In the genomic region with DNA sequence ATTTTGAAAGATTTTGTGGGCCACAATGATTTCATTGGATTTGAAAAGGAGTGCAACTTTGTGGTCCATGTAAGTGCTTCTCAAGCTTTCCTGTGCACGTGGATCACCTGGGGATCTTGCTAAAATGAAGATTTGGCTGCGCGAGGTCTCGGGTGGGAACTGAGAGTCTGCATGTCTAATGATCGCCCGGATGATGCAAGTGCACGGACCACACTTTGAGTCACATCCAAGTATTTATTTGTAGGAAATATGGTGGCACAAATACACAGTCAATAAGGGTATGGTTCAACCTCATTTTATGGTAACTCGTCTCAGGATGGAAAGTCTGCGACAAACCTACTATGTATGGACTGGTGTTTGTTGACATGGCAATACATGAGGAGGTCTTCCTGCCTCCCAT, we compare ENCODE assay signal across 38 cellular contexts. TPM values are rescaled to one million over a fixed set of nuclear protein-coding genes. Genes with fewer than 3 reads are reported as not detected.
"Had no signal": no experiment of that assay in that cellular context is flagged by ENCODE, and none has a peak within 500 bp of the region (broad histone marks: within the 10 kb centered on the region; RNA-seq: fewer than 3 reads in every experiment).

No MANE protein-coding gene starts in this region.

- H3K9me3 ChIP-seq: adrenal gland, body of pancreas, breast epithelium had no signal

- H3K27ac Mint-ChIP-seq: activated B cell treated with CpG ODN at 0.5 μM for 24 hours; activated CD4-positive, alpha-beta memory T cell treated with anti-CD3 and anti-CD28 coated beads for 36 hours; activated CD4-positive, alpha-beta T cell treated with anti-CD3 and anti-CD28 coated beads, Interleukin-2, amount 10 ng/mL, durations not matched to agents 24 days and 14 days; activated CD8-positive, alpha-beta T cell treated with anti-CD3 and anti-CD28 coated beads for 36 hours; activated naive CD4-positive, alpha-beta T cell treated with anti-CD3 and anti-CD28 coated beads for 36 hours; activated naive CD4-positive, alpha-beta T cell treated with anti-CD3 and anti-CD28 coated beads, Interleukin-2, amount 50 U/mL, for 72 hours; activated naive CD8-positive, alpha-beta T cell treated with anti-CD3 and anti-CD28 coated beads for 36 hours; activated T-cell treated with anti-CD3 and anti-CD28 coated beads, Interleukin-2, amount 50 U/mL, for 72 hours; activated T-helper 1 cell treated with anti-CD3 and anti-CD28 coated beads, Interleukin-12 subunit alpha, Interleukin-12 subunit beta, Interleukin-2, Interleukin-4 antibody, amounts not matched to agents 30 ng/mL and 10 ng/mL and 1 ng/mL, durations not matched to agents 14 hours and 24 hours and 36 hours; activated T-helper 17 cell treated with anti-CD3 and anti-CD28 coated beads, Interleukin-2, amount 50 U/mL, for 72 hours; T-helper 1 cell treated with Interleukin-12 subunit alpha and Interleukin-12 subunit beta and Interleukin-4 antibody, amounts not matched to agents 30 μg/mL and 1 μg/mL, for 36 hours; T-helper 2 cell treated with Interferon-gamma antibody and Interleukin-4, amounts not matched to agents 5 μg/mL and 100 μg/mL, for 36 hours had no signal

- DNase-seq: activated B cell treated with CpG ODN at 0.5 μM for 24 hours; activated CD4-positive, alpha-beta memory T cell treated with anti-CD3 and anti-CD28 coated beads for 36 hours; activated CD4-positive, alpha-beta T cell treated with anti-CD3 and anti-CD28 coated beads for 4 hours; activated CD4-positive, alpha-beta T cell treated with anti-CD3 and anti-CD28 coated beads, Interleukin-2, amount 10 ng/mL, durations not matched to agents 24 days and 14 days; activated CD4-positive, alpha-beta T cell treated with anti-CD3 and anti-CD28 coated beads, Interleukin-2, amount 50 U/mL, for 1 hour; activated CD4-positive, alpha-beta T cell treated with anti-CD3 and anti-CD28 coated beads, Interleukin-2, amount 50 U/mL, for 4 hours; activated CD4-positive, CD25-positive, alpha-beta regulatory T cell treated with anti-CD3 and anti-CD28 coated beads, Interleukin-2, amount 50 U/mL, for 72 hours; activated CD8-positive, alpha-beta memory T cell treated with anti-CD3 and anti-CD28 coated beads, Interleukin-2, amount 50 U/mL, for 4 hours; activated CD8-positive, alpha-beta T cell treated with anti-CD3 and anti-CD28 coated beads for 36 hours; activated effector memory CD4-positive, alpha-beta T cell treated with anti-CD3 and anti-CD28 coated beads, Interleukin-2, amount 50 U/mL, for 16 hours; activated gamma-delta T cell treated with Interleukin-2 at 50 U/mL for 16 hours; activated naive CD4-positive, alpha-beta T cell; activated naive CD4-positive, alpha-beta T cell treated with anti-CD3 and anti-CD28 coated beads for 36 hours; activated naive CD4-positive, alpha-beta T cell treated with anti-CD3 and anti-CD28 coated beads, Interleukin-2, amount 50 U/mL, for 16 hours; activated naive CD8-positive, alpha-beta T cell treated with anti-CD3 and anti-CD28 coated beads for 36 hours; activated T-cell treated with anti-CD3 and anti-CD28 coated beads for 4 hours; activated T-cell treated with anti-CD3 and anti-CD28 coated beads, Interleukin-2, amount 50 U/mL, for 1 hour; activated T-cell treated with anti-CD3 and anti-CD28 coated beads, Interleukin-2, amount 50 U/mL, for 4 hours; activated T-cell treated with anti-CD3 and anti-CD28 coated beads, Interleukin-2, amount 50 U/mL, for 72 hours; adrenal gland; amniotic stem cell; aorta; body of pancreas; brain microvascular endothelial cell; central memory CD4-positive, alpha-beta T cell; T-helper 1 cell; T-helper 2 cell; T-helper 9 cell had no signal

- H3K4me1 ChIP-seq: adrenal gland, body of pancreas, breast epithelium had no signal

- H3K36me3 ChIP-seq: adrenal gland, brain microvascular endothelial cell, breast epithelium had no signal

- H3K9me3 Mint-ChIP-seq: activated B cell treated with CpG ODN at 0.5 μM for 24 hours; activated CD4-positive, alpha-beta memory T cell treated with anti-CD3 and anti-CD28 coated beads for 36 hours; activated CD4-positive, alpha-beta T cell treated with anti-CD3 and anti-CD28 coated beads, Interleukin-2, amount 10 ng/mL, durations not matched to agents 24 days and 14 days; activated CD8-positive, alpha-beta T cell treated with anti-CD3 and anti-CD28 coated beads for 36 hours; activated naive CD4-positive, alpha-beta T cell treated with anti-CD3 and anti-CD28 coated beads for 36 hours; activated naive CD4-positive, alpha-beta T cell treated with anti-CD3 and anti-CD28 coated beads, Interleukin-2, amount 50 U/mL, for 72 hours; activated naive CD8-positive, alpha-beta T cell treated with anti-CD3 and anti-CD28 coated beads for 36 hours; activated T-cell treated with anti-CD3 and anti-CD28 coated beads, Interleukin-2, amount 50 U/mL, for 4 hours; activated T-cell treated with anti-CD3 and anti-CD28 coated beads, Interleukin-2, amount 50 U/mL, for 72 hours; activated T-helper 1 cell treated with anti-CD3 and anti-CD28 coated beads, Interleukin-12 subunit alpha, Interleukin-12 subunit beta, Interleukin-2, Interleukin-4 antibody, amounts not matched to agents 30 ng/mL and 10 ng/mL and 1 ng/mL, durations not matched to agents 14 hours and 24 hours and 36 hours; activated T-helper 17 cell treated with anti-CD3 and anti-CD28 coated beads, Interleukin-2, amount 50 U/mL, for 72 hours; T-helper 1 cell treated with Interleukin-12 subunit alpha and Interleukin-12 subunit beta and Interleukin-4 antibody, amounts not matched to agents 30 μg/mL and 1 μg/mL, for 36 hours; T-helper 2 cell treated with Interferon-gamma antibody and Interleukin-4, amounts not matched to agents 5 μg/mL and 100 μg/mL, for 36 hours had no signal

- H3K4me3 ChIP-seq: adrenal gland, body of pancreas had no signal

- H3K4me3 Mint-ChIP-seq: activated B cell treated with CpG ODN at 0.5 μM for 24 hours; activated CD4-positive, alpha-beta memory T cell treated with anti-CD3 and anti-CD28 coated beads for 36 hours; activated CD4-positive, alpha-beta T cell treated with anti-CD3 and anti-CD28 coated beads, Interleukin-2, amount 10 ng/mL, durations not matched to agents 24 days and 14 days; activated CD8-positive, alpha-beta T cell treated with anti-CD3 and anti-CD28 coated beads for 36 hours; activated naive CD4-positive, alpha-beta T cell treated with anti-CD3 and anti-CD28 coated beads for 36 hours; activated naive CD8-positive, alpha-beta T cell treated with anti-CD3 and anti-CD28 coated beads for 36 hours; activated T-cell treated with anti-CD3 and anti-CD28 coated beads, Interleukin-2, amount 50 U/mL, for 4 hours; activated T-cell treated with anti-CD3 and anti-CD28 coated beads, Interleukin-2, amount 50 U/mL, for 72 hours; activated T-helper 1 cell treated with anti-CD3 and anti-CD28 coated beads, Interleukin-12 subunit alpha, Interleukin-12 subunit beta, Interleukin-2, Interleukin-4 antibody, amounts not matched to agents 30 ng/mL and 10 ng/mL and 1 ng/mL, durations not matched to agents 14 hours and 24 hours and 36 hours; activated T-helper 17 cell treated with anti-CD3 and anti-CD28 coated beads, Interleukin-2, amount 50 U/mL, for 72 hours; T-helper 1 cell treated with Interleukin-12 subunit alpha and Interleukin-12 subunit beta and Interleukin-4 antibody, amounts not matched to agents 30 μg/mL and 1 μg/mL, for 36 hours; T-helper 2 cell treated with Interferon-gamma antibody and Interleukin-4, amounts not matched to agents 5 μg/mL and 100 μg/mL, for 36 hours had no signal

- H3K27ac ChIP-seq: adrenal gland, body of pancreas, brain microvascular endothelial cell, breast epithelium, VCaP had no signal

- FAIRE-seq: astrocyte, TTC549 had no signal

- H3K27me3 ChIP-seq: body of pancreas, brain microvascular endothelial cell had no signal

- H3K36me3 Mint-ChIP-seq: activated CD4-positive, alpha-beta memory T cell treated with anti-CD3 and anti-CD28 coated beads for 36 hours; activated naive CD4-positive, alpha-beta T cell treated with anti-CD3 and anti-CD28 coated beads, Interleukin-2, amount 50 U/mL, for 72 hours; activated naive CD8-positive, alpha-beta T cell treated with anti-CD3 and anti-CD28 coated beads for 36 hours had no signal

- H3K4me1 Mint-ChIP-seq: activated T-helper 17 cell treated with anti-CD3 and anti-CD28 coated beads, Interleukin-2, amount 50 U/mL, for 72 hours had no signal

- ATAC-seq: activated CD8-positive, alpha-beta T cell treated with anti-CD3 and anti-CD28 coated beads for 36 hours; activated naive CD4-positive, alpha-beta T cell treated with anti-CD3 and anti-CD28 coated beads, Interleukin-2, amount 50 U/mL, for 72 hours; activated T-cell treated with anti-CD3 and anti-CD28 coated beads, Interleukin-2, amount 50 U/mL, for 4 hours; activated T-cell treated with anti-CD3 and anti-CD28 coated beads, Interleukin-2, amount 50 U/mL, for 72 hours; activated T-helper 17 cell treated with anti-CD3 and anti-CD28 coated beads, Interleukin-2, amount 50 U/mL, for 72 hours; body of pancreas had no signal

RNA-seq across cellular contexts. Expression of gene BMX, which starts 0.9 kb away (rescaled TPM):
- total RNA-seq: activated B cell treated with CpG ODN at 0.5 μM for 24 hours; activated CD4-positive, alpha-beta memory T cell treated with anti-CD3 and anti-CD28 coated beads for 36 hours; activated CD4-positive, alpha-beta T cell treated with anti-CD3 and anti-CD28 coated beads, Interleukin-2, amount 10 ng/mL, durations not matched to agents 24 days and 14 days; activated CD8-positive, alpha-beta memory T cell treated with anti-CD3 and anti-CD28 coated beads for 36 hours; activated CD8-positive, alpha-beta T cell treated with anti-CD3 and anti-CD28 coated beads for 36 hours; activated naive CD4-positive, alpha-beta T cell treated with anti-CD3 and anti-CD28 coated beads for 36 hours; activated naive CD4-positive, alpha-beta T cell treated with anti-CD3 and anti-CD28 coated beads, Interleukin-2, amount 50 U/mL, for 72 hours; activated naive CD8-positive, alpha-beta T cell treated with anti-CD3 and anti-CD28 coated beads for 36 hours; activated T-cell treated with anti-CD3 and anti-CD28 coated beads, Interleukin-2, amount 50 U/mL, for 4 hours; activated T-cell treated with anti-CD3 and anti-CD28 coated beads, Interleukin-2, amount 50 U/mL, for 72 hours; activated T-helper 1 cell treated with anti-CD3 and anti-CD28 coated beads, Interleukin-12 subunit alpha, Interleukin-12 subunit beta, Interleukin-2, Interleukin-4 antibody, amounts not matched to agents 30 ng/mL and 10 ng/mL and 1 ng/mL, durations not matched to agents 14 hours and 24 hours and 36 hours; activated T-helper 17 cell treated with anti-CD3 and anti-CD28 coated beads, Interleukin-2, amount 50 U/mL, for 72 hours; astrocyte had no signal
